1 cellular context compared by ENCODE assay signal in genomic region chr12:125100551-125101434, GRCh38.
TF ChIP-seq lines count a peak whose summit lies in the region.

No MANE protein-coding gene starts in this region.

TF ChIP-seq in GM23338, 12 proteins besides CTCF, POLR2A, EP300 and RAD21 (continued from another document):
- TF ChIP-seq ZNF462 (CRISPR knock-in tag; IDR thresholded peaks at IDR 0.05) = no peak
- no peak for TF ChIP-seq ZNF331 (CRISPR knock-in tag; IDR thresholded peaks at IDR 0.05; ENCODE audit: low read depth)
